Comparison of ENCODE assay signal across 8 cellular contexts in genomic region chr2:230865766-230866703, GRCh38. TPM values are rescaled to one million over a fixed set of nuclear protein-coding genes. Genes with fewer than 3 reads are reported as not detected.
A peak's percentile ranks its signal among the peaks of the same experiment; 100 is the strongest.
DNase-seq lines count a peak whose midpoint lies in the region; ATAC-seq and TF ChIP-seq lines count a peak whose summit lies in the region.

No MANE protein-coding gene starts in this region.

- TF ChIP-seq POLR2A in breast epithelium (IDR thresholded peaks at IDR 0.05) = no peak

- H3K4me1 ChIP-seq in ES-I3 (ENCODE audit: insufficient read depth, low read length) (peaks cover 55% of the 10 kb centered on the region), breast epithelium (peaks cover 0 to 3% of the 10 kb centered on the region in 2 donors)

- H3K9ac ChIP-seq in ES-I3 (ENCODE audit: low read depth, low read length) = peak overlapping the region; percentile 88

- peak; percentile 16 for DNase-seq in NCI-H2227 treated with DMSO at 0.1 percent for 48 hours (lab: John Stamatoyannopoulos, UW)
- peak in 1 of 2 donors; percentile 32 for DNase-seq in breast epithelium (ENCODE audit: low spot score in 2 of 2)
- peak; percentile 45 for DNase-seq in left lobe of liver (ENCODE audit: low spot score)
- no peak for DNase-seq in NCI-H446 treated with DMSO at 0.1 percent for 48 hours (lab: John Stamatoyannopoulos, UW)
- no peak for DNase-seq in NCI-H1092 (lab: John Stamatoyannopoulos, UW)
- DNase-seq in activated CD4-positive, CD25-positive, alpha-beta regulatory T cell treated with anti-CD3 and anti-CD28 coated beads, Interleukin-2, amount 50 U/mL, for 72 hours = no peak

- TF ChIP-seq CTCF in breast epithelium (IDR thresholded peaks at IDR 0.05) = no peak

- no peak for ATAC-seq in left lobe of liver

- intact Hi-C loops in breast epithelium (cut with DNase I; ENCODE audit: low total_unique reads) = no loop called here

- H3K36me3 ChIP-seq in ES-I3 (ENCODE audit: insufficient read depth, low read length) = no peaks in the 10 kb centered on the region
- H3K36me3 ChIP-seq in breast epithelium = no peaks in the 10 kb centered on the region

- no peaks in the 10 kb centered on the region for H3K9me3 ChIP-seq in ES-I3 (ENCODE audit: control insufficient read depth, insufficient read depth, low read length)
- H3K9me3 ChIP-seq in breast epithelium = no peaks in the 10 kb centered on the region

- H3K27ac ChIP-seq in breast epithelium = peak overlapping the region in 1 of 2 donors; percentile 1
- peak overlapping the region; percentile 82 for H3K27ac ChIP-seq in temporal lobe (ENCODE audit: low read depth, low read length)

- H3K4me3 ChIP-seq in breast epithelium = peak overlapping the region; percentile 51 to 78 (median 76)

- H3K27me3 ChIP-seq in breast epithelium = no peaks in the 10 kb centered on the region

RNA-seq across cellular contexts. Expression of gene ITM2C, which starts 1.3 kb away (rescaled TPM):
- total RNA-seq in breast epithelium (10 to 100 TPM; 24.5 to 46.2 (median 36.3) TPM), left lobe of liver (14.2 TPM), temporal lobe (116 TPM)

RNA-seq across cellular contexts. Expression of gene GPR55, which starts 59.0 kb away (rescaled TPM):
- total RNA-seq in breast epithelium = under 1 TPM in 2 of 3 donors, not detected in 1; 0.16 to 0.44 TPM
- total RNA-seq in left lobe of liver = not detected
- total RNA-seq in temporal lobe = not detected

Comparison
In these comparisons a context has a peak if more than half of its experiments do, and no peak if none do; other contexts are left out.
1. DNase-seq: peak in NCI-H2227 treated with DMSO at 0.1 percent for 48 hours (single experiment) and left lobe of liver (single experiment); none in NCI-H446 treated with DMSO at 0.1 percent for 48 hours (single experiment), NCI-H1092 (single experiment) and activated CD4-positive, CD25-positive, alpha-beta regulatory T cell treated with anti-CD3 and anti-CD28 coated beads, Interleukin-2, amount 50 U/mL, for 72 hours (single experiment).